8 cellular contexts compared by ENCODE assay signal in genomic region chr18:9913151-9913525, GRCh38. TPM values are rescaled to one million over a fixed set of nuclear protein-coding genes. Genes with fewer than 3 reads are reported as not detected.
DNase-seq lines count a peak whose midpoint lies in the region; ATAC-seq and TF ChIP-seq lines count a peak whose summit lies in the region.

No MANE protein-coding gene starts in this region.

- H3K4me1 ChIP-seq in CD4-positive, alpha-beta memory T cell (ENCODE audit: insufficient read depth, low read length), result peaks cover 36% of the 10 kb centered on the region
- peaks cover 6% of the 10 kb centered on the region for H3K4me1 ChIP-seq in ectodermal cell (ENCODE audit: control insufficient read depth, insufficient read depth, low read length)

- H3K27me3 Mint-ChIP-seq in CD4-positive, alpha-beta memory T cell, result peaks cover 6 to 7% of the 10 kb centered on the region in 2 donors
- peaks cover 0 to 2% (median 1%) of the 10 kb centered on the region in 5 donors for H3K27me3 Mint-ChIP-seq in naive thymus-derived CD8-positive, alpha-beta T cell

- H3K27ac ChIP-seq in CD4-positive, alpha-beta memory T cell (ENCODE audit: low read depth, low read length), result peak overlapping the region; percentile 97
- no peak overlapping the region for H3K27ac ChIP-seq in ectodermal cell (ENCODE audit: insufficient read depth, low read depth, low read length, poor library complexity, severe bottlenecking)

- in situ Hi-C loops in GM13976 (cut with MboI; ENCODE audit: low sequenced_read_pairs, unreplicated experiment), result no loop called here

- intact Hi-C loops in CD4-positive, alpha-beta memory T cell (cut with micrococcal nuclease), result loop anchor here (1.0 to 5.0 kb wide), 8 partner anchors 299 to 1996 kb away; partner anchors contain the start of genes CHMP1B, MPPE1, MTCL1 and NDUFV2

- peaks cover 0 to 2% (median 0%) of the 10 kb centered on the region in 8 donors for H3K9me3 Mint-ChIP-seq in CD4-positive, alpha-beta memory T cell
- H3K9me3 Mint-ChIP-seq in naive thymus-derived CD8-positive, alpha-beta T cell, result no peaks in the 10 kb centered on the region

- 12 to 14% methylated on average over 12 of the region's 12 CpGs for WGBS in ectodermal cell, 2 experiments

- CTCF ChIA-PET in CD4-positive, alpha-beta memory T cell (lab: Charles Lee; ENCODE audit: partially characterized antibody), result interaction anchor here (0.6 to 1.0 kb wide), 2 partner anchors 301 to 1203 kb away, joined by 3 read pairs; no protein-coding TSS in a partner anchor

- no peak for ATAC-seq in naive thymus-derived CD8-positive, alpha-beta T cell

- peaks cover 19 to 32% (median 25%) of the 10 kb centered on the region in 4 donors for H3K4me1 Mint-ChIP-seq in CD4-positive, alpha-beta memory T cell
- H3K4me1 Mint-ChIP-seq in naive thymus-derived CD8-positive, alpha-beta T cell, result peaks cover 13 to 29% (median 27%) of the 10 kb centered on the region in 4 donors

- peak overlapping the region; percentile 60 to 80 for H3K4me3 ChIP-seq in CD4-positive, alpha-beta memory T cell (ENCODE audit: low read length in 2 of 2)
- H3K4me3 ChIP-seq in ectodermal cell (ENCODE audit: insufficient read depth, low read depth, low read length), result peak overlapping the region; percentile 92

- TF ChIP-seq CTCF in GM13976 (IDR thresholded peaks at IDR 0.05; ENCODE audit: borderline replicate concordance, control extremely low read depth, extremely low read depth, insufficient read depth, missing control alignments), result no peak

- H3K36me3 ChIP-seq in CD4-positive, alpha-beta memory T cell (ENCODE audit: insufficient read depth, low read length), result no peaks in the 10 kb centered on the region
- H3K36me3 ChIP-seq in ectodermal cell (ENCODE audit: control insufficient read depth, insufficient read depth, low read length), result no peaks in the 10 kb centered on the region

- DNase-seq in CD4-positive, alpha-beta memory T cell, result no peak
- peak; percentile 64 for DNase-seq in NCI-H2227 (lab: John Stamatoyannopoulos, UW; ENCODE audit: unreplicated experiment)
- DNase-seq in naive thymus-derived CD8-positive, alpha-beta T cell, result no peak
- DNase-seq in SK-N-DZ (ENCODE audit: low spot score), result no peak
- no peak for DNase-seq in GM13976 (ENCODE audit: low spot score)
- no peak for DNase-seq in OCI-M1 (lab: John Stamatoyannopoulos, UW)
- DNase-seq in iPS-NIHi11 (ENCODE audit: low spot score), result no peak

- POLR2A ChIA-PET in CD4-positive, alpha-beta memory T cell (lab: Charles Lee; ENCODE audit: partially characterized antibody), result interaction anchor here (0.6 to 3.7 kb wide), 15 partner anchors 11 to 1937 kb away, joined by 3 to 27 read pairs (median 5); partner anchors contain the start of gene NAPG
- POLR2A ChIA-PET in naive thymus-derived CD8-positive, alpha-beta T cell (lab: Charles Lee), result interaction anchor here (0.6 to 2.7 kb wide), 12 partner anchors 10 to 1937 kb away, joined by 3 to 19 read pairs (median 8); partner anchors contain the start of genes ANKRD12, NAPG, RALBP1 and TWSG1

- peak overlapping the region; percentile 92 to 99 (median 97) for H3K27ac Mint-ChIP-seq in CD4-positive, alpha-beta memory T cell
- H3K27ac Mint-ChIP-seq in naive thymus-derived CD8-positive, alpha-beta T cell, result peak overlapping the region; percentile 82 to 98 (median 96)

- peaks cover 0 to 9% of the 10 kb centered on the region in 2 donors for H3K36me3 Mint-ChIP-seq in CD4-positive, alpha-beta memory T cell
- no peaks in the 10 kb centered on the region for H3K36me3 Mint-ChIP-seq in naive thymus-derived CD8-positive, alpha-beta T cell

- H3K4me3 Mint-ChIP-seq in CD4-positive, alpha-beta memory T cell, result peak overlapping the region; percentile 91 to 95 (median 95)
- peak overlapping the region; percentile 85 to 95 (median 90) for H3K4me3 Mint-ChIP-seq in naive thymus-derived CD8-positive, alpha-beta T cell

- H3K9me3 ChIP-seq in CD4-positive, alpha-beta memory T cell (ENCODE audit: control insufficient read depth in 1 of 2, low read length in 2 of 2), result no peaks in the 10 kb centered on the region
- H3K9me3 ChIP-seq in ectodermal cell (ENCODE audit: control insufficient read depth, low read length), result no peaks in the 10 kb centered on the region

- no peaks in the 10 kb centered on the region for H3K27me3 ChIP-seq in CD4-positive, alpha-beta memory T cell (ENCODE audit: insufficient read depth, low read length)
- H3K27me3 ChIP-seq in ectodermal cell (ENCODE audit: control insufficient read depth, insufficient read depth, low read length, poor library complexity, severe bottlenecking), result no peaks in the 10 kb centered on the region

RNA-seq across cellular contexts. Expression of gene VAPA, which starts 0.7 kb away (rescaled TPM):
- total RNA-seq in CD4-positive, alpha-beta memory T cell, result 100 to 1,000 TPM; 113 to 116 TPM
- 100 to 1,000 TPM; 206 to 280 TPM for polyA plus RNA-seq in CD4-positive, alpha-beta memory T cell
- 154 TPM for polyA plus RNA-seq in ectodermal cell (2013, experiment 1 of 4)
- polyA plus RNA-seq in ectodermal cell (2013, experiment 2 of 4), result 144 TPM
- polyA plus RNA-seq in ectodermal cell (2013, experiment 3 of 4), result 113 TPM
- 136 TPM for polyA plus RNA-seq in ectodermal cell (2013, experiment 4 of 4)
- total RNA-seq in naive thymus-derived CD8-positive, alpha-beta T cell, result 100 to 1,000 TPM; 119 to 121 TPM
- polyA plus RNA-seq in naive thymus-derived CD8-positive, alpha-beta T cell, result 100 to 1,000 TPM; 187 to 214 (median 199) TPM
- polyA plus RNA-seq in SK-N-DZ (2014; cell fraction: cytosol; rRNA removed), result 168 and 179 TPM in 2 replicates
- 93.1 and 127 TPM in 2 replicates for polyA plus RNA-seq in SK-N-DZ (2014; cell fraction: nucleus; rRNA removed)

RNA-seq across cellular contexts. Expression of gene TXNDC2, which starts 27.4 kb away (rescaled TPM):
- not detected for total RNA-seq in CD4-positive, alpha-beta memory T cell
- not detected for polyA plus RNA-seq in CD4-positive, alpha-beta memory T cell
- not detected for polyA plus RNA-seq in ectodermal cell (2013, experiment 1 of 4)
- polyA plus RNA-seq in ectodermal cell (2013, experiment 2 of 4), result not detected
- not detected for polyA plus RNA-seq in ectodermal cell (2013, experiment 3 of 4)
- not detected for polyA plus RNA-seq in ectodermal cell (2013, experiment 4 of 4)
- total RNA-seq in naive thymus-derived CD8-positive, alpha-beta T cell, result not detected
- not detected for polyA plus RNA-seq in naive thymus-derived CD8-positive, alpha-beta T cell
- polyA plus RNA-seq in SK-N-DZ (2014; cell fraction: cytosol; rRNA removed), result not detected in 2 replicates
- polyA plus RNA-seq in SK-N-DZ (2014; cell fraction: nucleus; rRNA removed), result not detected in 2 replicates
